ENCODE assay signal across 10 cellular contexts in genomic region chr12:118981285-118982201, GRCh38. TPM values are rescaled to one million over a fixed set of nuclear protein-coding genes. Genes with fewer than 3 reads are reported as not detected.
DNase-seq lines count a peak whose midpoint lies in the region; ATAC-seq, FAIRE-seq and TF ChIP-seq lines count a peak whose summit lies in the region.
"Had no signal": no experiment of that assay in that cellular context is flagged by ENCODE, and none has a peak within 500 bp of the region (broad histone marks: within the 10 kb centered on the region; RNA-seq: fewer than 3 reads in every experiment).

A gene with protein sequence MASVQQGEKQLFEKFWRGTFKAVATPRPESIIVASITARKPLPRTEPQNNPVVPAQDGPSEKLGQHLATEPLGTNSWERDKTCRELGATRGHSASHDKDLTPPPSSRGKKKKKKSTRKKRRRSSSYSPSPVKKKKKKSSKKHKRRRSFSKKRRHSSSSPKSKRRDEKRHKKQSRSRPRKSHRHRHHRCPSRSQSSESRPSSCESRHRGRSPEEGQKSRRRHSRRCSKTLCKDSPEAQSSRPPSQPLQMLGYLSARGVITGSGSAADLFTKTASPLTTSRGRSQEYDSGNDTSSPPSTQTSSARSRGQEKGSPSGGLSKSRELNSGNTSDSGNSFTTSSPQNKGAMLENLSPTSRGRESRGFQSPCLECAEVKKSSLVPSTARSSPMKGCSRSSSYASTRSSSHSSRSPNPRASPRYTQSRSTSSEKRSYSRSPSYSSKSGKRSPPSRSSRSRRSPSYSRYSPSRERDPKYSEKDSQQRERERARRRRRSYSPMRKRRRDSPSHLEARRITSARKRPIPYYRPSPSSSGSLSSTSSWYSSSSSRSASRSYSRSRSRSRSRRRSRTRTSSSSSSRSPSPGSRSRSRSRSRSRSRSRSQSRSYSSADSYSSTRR (plus strand): TSS chr12:118981541. CDS start chr12:118981883, 342 bp downstream.

- no peak within 1 kb of the TSS for H3K4me2 ChIP-seq in astrocyte (ENCODE audit: low read length)

- 1% methylated on average over 37 to 60 of the region's 64 CpGs for WGBS in tibial nerve, 2 donors

- DNase-seq in DMS79 (lab: John Stamatoyannopoulos, UW), result peak; percentile 90
- DNase-seq in NCI-H2029 (lab: John Stamatoyannopoulos, UW), result peak; percentile 94
- DNase-seq in astrocyte (ENCODE audit: low read depth), result no peak
- peak; percentile 7 for DNase-seq in medulla oblongata (ENCODE audit: extremely low spot score)
- no peak for DNase-seq in tibial nerve (ENCODE audit: low spot score in 2 of 2)
- no peak for DNase-seq in AML-193 (lab: John Stamatoyannopoulos, UW)

- no peaks in the 10 kb centered on the region for H3K9me3 Mint-ChIP-seq in astrocyte (ENCODE audit: unreplicated experiment)

- TF ChIP-seq CTCF in astrocyte (IDR thresholded peaks at IDR 0.05; ENCODE audit: insufficient read depth, low read depth, low read length) (no peak), tibial nerve (IDR thresholded peaks at IDR 0.05) (no peak)

- ATAC-seq in GM19452 (IDR thresholded peaks at IDR 0.05; ENCODE audit: unreplicated experiment), result no peak
- no peak for ATAC-seq in HG03095 (IDR thresholded peaks at IDR 0.05; ENCODE audit: unreplicated experiment)

- H3K4me1 ChIP-seq in astrocyte (ENCODE audit: insufficient read depth, low read length) (no peaks in the 10 kb centered on the region), tibial nerve (peaks cover 0 to 20% (median 0%) of the 10 kb centered on the region in 4 donors)

- H3K36me3 ChIP-seq in astrocyte (ENCODE audit: insufficient read depth, low read length) (no peaks in the 10 kb centered on the region), tibial nerve (no peaks in the 10 kb centered on the region)
- H3K36me3 ChIP-seq: upper lobe of left lung had no signal

- no peak within 1 kb of the TSS for H3K27ac Mint-ChIP-seq in astrocyte (ENCODE audit: unreplicated experiment)

- H3K9ac ChIP-seq in astrocyte (ENCODE audit: low read length), result no peak within 1 kb of the TSS

- no peak for FAIRE-seq in astrocyte (lab: Jason Lieb, UNC)

- H4K20me1 ChIP-seq in astrocyte (ENCODE audit: insufficient read depth, low read length), result no peaks in the 10 kb centered on the region

- H3K9me3 ChIP-seq in astrocyte (ENCODE audit: insufficient read depth, low read depth, low read length), result no peaks in the 10 kb centered on the region
- peaks cover 0 to 5% (median 0%) of the 10 kb centered on the region in 4 donors for H3K9me3 ChIP-seq in tibial nerve
- H3K9me3 ChIP-seq: upper lobe of left lung had no signal

- TF ChIP-seq POLR2A in tibial nerve (IDR thresholded peaks at IDR 0.05), result no peak

- H3K27ac ChIP-seq in astrocyte (ENCODE audit: low read depth, low read length) (no peak within 1 kb of the TSS), tibial nerve (no peak within 1 kb of the TSS)
- H3K27ac ChIP-seq: HL-60, upper lobe of left lung had no signal

- TF ChIP-seq EP300 in tibial nerve (IDR thresholded peaks at IDR 0.05), result no peak

- H3K36me3 Mint-ChIP-seq in astrocyte (ENCODE audit: low read depth, unreplicated experiment), result no peaks in the 10 kb centered on the region

- no peak within 1 kb of the TSS for H3K4me3 ChIP-seq in astrocyte (ENCODE audit: insufficient read depth, low read depth, low read length)
- H3K4me3 ChIP-seq in tibial nerve, result no peak within 1 kb of the TSS
- H3K4me3 ChIP-seq: upper lobe of left lung had no signal

- H3K27me3 Mint-ChIP-seq in astrocyte (ENCODE audit: low read depth, unreplicated experiment), result peaks cover 68% of the 10 kb centered on the region

- H3K27me3 ChIP-seq in astrocyte (ENCODE audit: insufficient read depth, low read length) (peaks cover 3% of the 10 kb centered on the region), tibial nerve (peaks cover 3 to 39% of the 10 kb centered on the region in 2 donors)

- H2AFZ ChIP-seq in astrocyte (ENCODE audit: low read depth, low read length), result no peak within 1 kb of the TSS

- H3K79me2 ChIP-seq in astrocyte (ENCODE audit: insufficient read depth, low read length), result no peaks in the 10 kb centered on the region

- peak within 1 kb of the TSS; percentile 70 for H3K4me3 Mint-ChIP-seq in astrocyte (ENCODE audit: unreplicated experiment)

- peaks cover 3% of the 10 kb centered on the region for H3K4me1 Mint-ChIP-seq in astrocyte (ENCODE audit: low read depth, unreplicated experiment)

RNA-seq across cellular contexts. Expression of the gene that starts here (rescaled TPM):
- total RNA-seq in astrocyte, result 0.30 and 0.46 TPM in 2 replicates
- total RNA-seq in tibial nerve, result not detected

Comparison
In these comparisons a context has a peak if more than half of its experiments do, and no peak if none do; other contexts are left out.
1. DNase-seq: peak in DMS79 (single experiment), NCI-H2029 (single experiment) and medulla oblongata (single experiment); none in astrocyte (single experiment), tibial nerve (0 of 2) and AML-193 (0 of 2).